15 cellular contexts compared by ENCODE assay signal in the genomic region with DNA sequence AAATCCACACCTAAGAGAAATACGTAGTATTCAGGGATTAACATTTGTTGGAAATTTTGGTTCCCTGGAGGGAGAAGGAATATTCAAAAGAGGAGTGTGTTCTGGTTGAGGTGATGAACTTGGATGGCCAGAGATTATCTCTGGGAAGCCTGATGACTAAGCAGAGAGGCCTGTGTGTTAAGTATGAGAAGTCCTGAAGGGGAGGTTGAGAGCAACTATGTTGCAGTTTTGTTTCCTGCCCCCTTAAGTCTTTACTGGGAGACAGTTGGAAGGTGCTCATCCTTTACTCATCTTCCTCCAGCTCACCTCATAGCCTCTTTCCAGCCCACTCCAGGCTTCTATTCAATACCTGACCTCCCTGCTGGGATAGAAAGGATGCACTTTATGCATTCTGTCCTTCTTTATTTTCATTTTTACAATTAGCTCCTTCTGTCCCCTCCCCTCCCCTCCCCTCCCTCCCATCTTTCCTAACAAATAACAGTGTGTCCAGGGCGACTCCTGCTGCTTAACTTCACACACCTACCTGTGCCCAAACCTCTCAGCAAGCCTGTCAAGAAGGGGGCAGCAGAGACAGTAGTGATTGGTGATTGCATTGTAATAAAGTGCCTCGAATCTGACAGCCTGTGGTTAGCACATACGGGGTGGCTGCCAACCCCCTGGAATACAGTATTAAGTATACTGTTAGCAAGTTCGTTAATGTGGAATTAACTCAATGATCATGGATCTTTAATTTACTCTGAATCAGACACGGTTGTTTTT. TPM values are rescaled to one million over a fixed set of nuclear protein-coding genes. Genes with fewer than 3 reads are reported as not detected.
A peak's percentile ranks its signal among the peaks of the same experiment; 100 is the strongest.
DNase-seq lines count a peak whose midpoint lies in the region; ATAC-seq, FAIRE-seq and TF ChIP-seq lines count a peak whose summit lies in the region.
"Had no signal": no experiment of that assay in that cellular context is flagged by ENCODE, and none has a peak within 500 bp of the region (broad histone marks: within the 10 kb centered on the region; RNA-seq: fewer than 3 reads in every experiment).

No MANE protein-coding gene starts in this region.

- H3K9me3 ChIP-seq in IMR-90 (ENCODE audit: control insufficient read depth, insufficient read depth, low read length) = no peaks in the 10 kb centered on the region
- H3K9me3 ChIP-seq in GM12878 (replicated peaks; ENCODE audit: control insufficient read depth, insufficient read depth, low read length) = no peaks in the 10 kb centered on the region
- H3K9me3 ChIP-seq in keratinocyte (ENCODE audit: control insufficient read depth, low read depth, low read length) = no peaks in the 10 kb centered on the region
- H3K9me3 ChIP-seq: mucosa of descending colon, transverse colon had no signal

- RAD21 ChIA-PET in GM12878 (lab: Charles Lee; ENCODE audit: unreplicated experiment) = no interaction called here

- H3K9me1 ChIP-seq in IMR-90 (ENCODE audit: insufficient read depth, low read length) = no peaks in the 10 kb centered on the region; the same call in 1 of the 2 replicates
- H3K9me1 ChIP-seq in keratinocyte (ENCODE audit: control insufficient read depth, extremely low read depth, insufficient read depth, low read length) = no peaks in the 10 kb centered on the region

- H3K9ac ChIP-seq in IMR-90 (ENCODE audit: low read depth, low read length) (no peak overlapping the region), GM12878 (ENCODE audit: control insufficient read depth, insufficient read depth, low read length) (no peak overlapping the region), keratinocyte (ENCODE audit: control insufficient read depth, extremely low read depth, insufficient read depth, low read length) (no peak overlapping the region)

- no peak overlapping the region for H3K56ac ChIP-seq in IMR-90 (ENCODE audit: extremely low read depth, insufficient read depth, low read length)

- no TSS peak for BruUV-seq in IMR-90 (replicated peaks; lab: Mats Ljungman, UMichigan)
- no TSS peak for BruUV-seq in GM12878 (replicated peaks; lab: Mats Ljungman, UMichigan)

- H3K4me1 ChIP-seq in IMR-90 (ENCODE audit: control insufficient read depth, insufficient read depth, low read length) = peaks cover 6% of the 10 kb centered on the region
- H3K4me1 ChIP-seq in GM12878 (ENCODE audit: control insufficient read depth, insufficient read depth, low read length) = no peaks in the 10 kb centered on the region
- peaks cover 4% of the 10 kb centered on the region for H3K4me1 ChIP-seq in keratinocyte (ENCODE audit: control insufficient read depth, extremely low read depth, insufficient read depth, low read length)
- H3K4me1 ChIP-seq: heart right ventricle, right atrium auricular region had no signal

- 0 out of 2 replicates have a peak overlapping the region, but pooled peaks have one; percentile 34 for H3K14ac ChIP-seq in IMR-90 (replicated peaks; ENCODE audit: low read depth, low read length)

- H3K36me3 ChIP-seq in IMR-90 (ENCODE audit: control insufficient read depth, insufficient read depth, low read length) (no peaks in the 10 kb centered on the region), GM12878 (ENCODE audit: control insufficient read depth in 2 of 2, insufficient read depth in 2 of 2, low read length in 1 of 2) (no peaks in the 10 kb centered on the region), keratinocyte (ENCODE audit: control insufficient read depth in 2 of 2, extremely low read depth in 1 of 2, insufficient read depth in 2 of 2, low read length in 2 of 2) (peaks cover 2% of the 10 kb centered on the region in 2 experiments)
- H3K36me3 ChIP-seq: right atrium auricular region, transverse colon had no signal

- SMC1A ChIA-PET in GM12878 (lab: Charles Lee; ENCODE audit: uncharacterized antibody, unreplicated experiment) = interaction anchor here (1.5 kb wide), 1 partner anchor 11 kb away, joined by 3 read pairs; no protein-coding TSS in a partner anchor

- FAIRE-seq in GM12878 (lab: Jason Lieb, UNC) = no peak
- FAIRE-seq in keratinocyte (lab: Jason Lieb, UNC) = peak; percentile 66
- FAIRE-seq: G401.6 had no signal

- TF ChIP-seq CTCF in IMR-90 (conservative IDR thresholded peaks at IDR 0.05; ENCODE audit: low read depth, low read length) (no peak), GM12878 (IDR thresholded peaks at IDR 0.05 in 2 of 3, conservative IDR thresholded peaks at IDR 0.05 in 1 of 3; ENCODE audit: control insufficient read depth in 2 of 3, extremely low read depth in 1 of 3, insufficient read depth in 1 of 3, low read depth in 3 of 3, low read length in 3 of 3) (peak in 1 of 3 experiments; percentile 26; a peak in 1 of 6 replicates), keratinocyte (optimal IDR thresholded peaks at IDR 0.05 in 1 of 3, IDR thresholded peaks at IDR 0.05 in 1 of 3, conservative IDR thresholded peaks at IDR 0.05 in 1 of 3; ENCODE audit: extremely low read depth in 1 of 3, insufficient read depth in 2 of 3, low read length in 3 of 3) (peak in 1 of 3 experiments; percentile 38)

- H3K4ac ChIP-seq in IMR-90 (ENCODE audit: low read depth, low read length) = peak overlapping the region; percentile 69

- 0 out of 4 replicates have a peak, but pooled peaks cover 0 to 4% of the 10 kb centered on the region in 2 experiments for H3K79me1 ChIP-seq in IMR-90 (ENCODE audit: low read depth in 1 of 2, low read length in 2 of 2)

- TF ChIP-seq POLR2A in IMR-90 (IDR thresholded peaks at IDR 0.05; ENCODE audit: low read depth, low read length) (no peak), GM12878 (IDR thresholded peaks at IDR 0.05; ENCODE audit: low read depth, low read length) (no peak)

- no peak overlapping the region for H2BK5ac ChIP-seq in IMR-90 (ENCODE audit: low read depth, low read length, poor library complexity, severe bottlenecking)

- peak overlapping the region; percentile 70; the same call in 1 of the 2 replicates for H2AK5ac ChIP-seq in IMR-90 (ENCODE audit: low read depth, low read length)

- no peak overlapping the region for H2BK120ac ChIP-seq in IMR-90 (ENCODE audit: low read depth, low read length)

- H2AFZ ChIP-seq in IMR-90 (replicated peaks; ENCODE audit: low read length, poor library complexity) = no peak overlapping the region
- H2AFZ ChIP-seq in GM12878 (ENCODE audit: control insufficient read depth, low read depth, low read length) = no peak overlapping the region
- no peak overlapping the region for H2AFZ ChIP-seq in keratinocyte (ENCODE audit: control insufficient read depth, low read length)

- DNase-seq in EL (peak; percentile 72), IMR-90 (peak; percentile 75), GM12878 (ENCODE audit: low read depth, low spot score) (no peak), keratinocyte (ENCODE audit: low read depth, low spot score) (no peak), SKM-1 (lab: John Stamatoyannopoulos, UW; ENCODE audit: unreplicated experiment) (no peak), putamen (ENCODE audit: low spot score) (no peak)
- DNase-seq: activated T-cell treated with anti-CD3 and anti-CD28 coated beads, Interleukin-2, amount 50 U/mL, for 48 hours; heart right ventricle; mucosa of descending colon; NCI-H1092; NK-92 treated with Interleukin-12 subunit alpha and Interleukin-12 subunit beta, amount 100 ng/mL, for 24 hours; transverse colon had no signal

- H2BK15ac ChIP-seq in IMR-90 (ENCODE audit: low read depth, low read length) = 0 out of 3 replicates have a peak overlapping the region, but pooled peaks have one; percentile 13

- H3K18ac ChIP-seq in IMR-90 (ENCODE audit: low read depth, low read length) = peak overlapping the region; percentile 29; the same call in 1 of the 2 replicates

- H3K4me3 ChIP-seq in IMR-90 (ENCODE audit: insufficient read depth, low read depth, low read length) = no peak overlapping the region
- no peak overlapping the region for H3K4me3 ChIP-seq in GM12878
- no peak overlapping the region for H3K4me3 ChIP-seq in keratinocyte (ENCODE audit: control insufficient read depth in 2 of 3, extremely low read depth in 1 of 3, insufficient read depth in 2 of 3, low read depth in 1 of 3, low read length in 3 of 3)
- H3K4me3 ChIP-seq: heart right ventricle, mucosa of descending colon, right atrium auricular region, transverse colon had no signal

- dilution Hi-C loops in IMR-90 (cut with HindIII; ENCODE audit: low sequenced_read_pairs, unreplicated experiment) = no loop called here
- dilution Hi-C loops in keratinocyte (cut with MboI; ENCODE audit: extremely low pct_ligation_motif_present, low sequenced_read_pairs) = no loop called here

- H4K5ac ChIP-seq in IMR-90 (ENCODE audit: low read depth, low read length) = 0 out of 2 replicates have a peak overlapping the region, but pooled peaks have one; percentile 27

- H4K20me1 ChIP-seq in IMR-90 (ENCODE audit: insufficient read depth, low read length) (no peaks in the 10 kb centered on the region), GM12878 (ENCODE audit: control insufficient read depth, insufficient read depth) (no peaks in the 10 kb centered on the region), keratinocyte (ENCODE audit: control insufficient read depth, extremely low read depth, insufficient read depth, low read length) (peaks cover 2% of the 10 kb centered on the region)

- TF ChIP-seq RAD21 in IMR-90 (IDR thresholded peaks at IDR 0.05; ENCODE audit: low read length) (no peak), GM12878 (IDR thresholded peaks at IDR 0.05; ENCODE audit: insufficient read depth, low read depth, low read length) (no peak)

- H3K27me3 ChIP-seq in IMR-90 (ENCODE audit: control insufficient read depth, insufficient read depth, low read length) = no peaks in the 10 kb centered on the region
- H3K27me3 ChIP-seq in GM12878 (replicated peaks in 1 of 2; ENCODE audit: control insufficient read depth in 2 of 2, insufficient read depth in 2 of 2, low read length in 1 of 2) = no peaks in the 10 kb centered on the region
- no peaks in the 10 kb centered on the region for H3K27me3 ChIP-seq in keratinocyte (ENCODE audit: control insufficient read depth, extremely low read depth, insufficient read depth, low read length)
- H3K27me3 ChIP-seq: heart right ventricle, right atrium auricular region, transverse colon had no signal

- no peak overlapping the region for H3K4me2 ChIP-seq in IMR-90 (ENCODE audit: low read depth, low read length)
- H3K4me2 ChIP-seq in GM12878 (ENCODE audit: control insufficient read depth, insufficient read depth) = no peak overlapping the region
- no peak overlapping the region for H3K4me2 ChIP-seq in keratinocyte (ENCODE audit: control insufficient read depth, extremely low read depth, insufficient read depth, low read depth, low read length)

- CTCF ChIA-PET in IMR-90 (lab: Yijun Ruan, JAX) = interaction anchor here (0.7 kb wide), 1 partner anchor 227 kb away, joined by 3 read pairs; no protein-coding TSS in a partner anchor
- CTCF ChIA-PET in GM12878 (lab: Yijun Ruan, JAX) = interaction anchor here (1.1 to 3.3 kb wide), 2 partner anchors 9 to 131 kb away, joined by 3 to 7 read pairs; no protein-coding TSS in a partner anchor

- no CpG with 5 or more reads among the region's 6 CpGs for WGBS in IMR-90 (ENCODE audit: extremely low coverage in 2 of 2, insufficient read length in 1 of 2), 2 experiments
- WGBS in GM12878 (ENCODE audit: insufficient coverage, insufficient replicate concordance, low lambda C conversion rate, missing lambda C conversion rate) = 71% methylated on average over 6 of the region's 6 CpGs

- no peak overlapping the region for H2BK20ac ChIP-seq in IMR-90 (ENCODE audit: low read depth, low read length)

- peak overlapping the region in 1 of 2 experiments; percentile 48; a peak in 1 of 4 replicates for H4K8ac ChIP-seq in IMR-90 (ENCODE audit: low read depth in 2 of 2, low read length in 2 of 2)

- no peak for TF ChIP-seq EP300 in GM12878 (IDR thresholded peaks at IDR 0.05; ENCODE audit: borderline replicate concordance in 1 of 2, control insufficient read depth in 1 of 2, low read depth in 2 of 2, low read length in 2 of 2)

- H3K79me2 ChIP-seq in GM12878 (ENCODE audit: control insufficient read depth, insufficient read depth, low read length) = no peaks in the 10 kb centered on the region
- H3K79me2 ChIP-seq in keratinocyte (ENCODE audit: control insufficient read depth, insufficient read depth, low read length) = peaks cover 9% of the 10 kb centered on the region

- POLR2A ChIA-PET in IMR-90 (lab: Charles Lee; ENCODE audit: unreplicated experiment) = interaction anchor here (0.6 kb wide), 1 partner anchor 1890 kb away, joined by 3 read pairs; no protein-coding TSS in a partner anchor
- POLR2A ChIA-PET in GM12878 (lab: Charles Lee) = no interaction called here

- peak; percentile 94 for ATAC-seq in IMR-90 (ENCODE audit: low read depth)
- ATAC-seq in GM12878 = peak; percentile 52; the same call in 2 of the 3 replicates
- ATAC-seq in HG03521 (IDR thresholded peaks at IDR 0.05; ENCODE audit: unreplicated experiment) = no peak
- ATAC-seq: heart right ventricle had no signal

- no peak overlapping the region for H3K23ac ChIP-seq in IMR-90 (ENCODE audit: low read depth, low read length)

- H2AK9ac ChIP-seq in IMR-90 (replicated peaks; ENCODE audit: low read depth, low read length, poor library complexity) = no peak overlapping the region

- 0 out of 2 replicates have a peak overlapping the region, but pooled peaks have one; percentile 27 for H4K91ac ChIP-seq in IMR-90 (ENCODE audit: insufficient read depth, low read depth, low read length)

- intact Hi-C loops in IMR-90 (cut with micrococcal nuclease) (no loop called here), GM12878 (cut with micrococcal nuclease; ENCODE audit: unreplicated experiment) (no loop called here)

- in situ Hi-C loops in IMR-90 (cut with MboI; ENCODE audit: low sequenced_read_pairs) = loop anchor here (25.0 kb wide), 1 partner anchor 588 kb away; no protein-coding TSS in a partner anchor
- in situ Hi-C loops in GM12878 (cut with MboI) = no loop called here

- H3K27ac ChIP-seq in IMR-90 (ENCODE audit: insufficient read depth, low read length) = no peak overlapping the region
- no peak overlapping the region for H3K27ac ChIP-seq in GM12878 (ENCODE audit: control insufficient read depth, insufficient read depth)
- no peak overlapping the region for H3K27ac ChIP-seq in keratinocyte (ENCODE audit: control insufficient read depth, insufficient read depth, low read length)
- H3K27ac ChIP-seq: heart right ventricle, right atrium auricular region, transverse colon had no signal

RNA-seq across cellular contexts. Expression of gene RAP2B, which starts 11.9 kb away (rescaled TPM):
- total RNA-seq in IMR-90 (2012; rRNA removed) (12.4 and 18.1 TPM in 2 replicates), GM12878 (2014; rRNA removed) (13.8 and 14.5 TPM in 2 replicates), GM12878 (2014; rRNA removed; fragmentation: Illumina TruSeq; extraction: Trizol) (9.4 and 10.2 TPM in 2 replicates), GM12878 (2021) (15.1 and 16.0 TPM in 2 replicates)
- polyA plus RNA-seq in IMR-90 (2012; rRNA removed) (6.1 and 6.6 TPM in 2 replicates), GM12878 (2011; rRNA removed) (6.1 and 7.6 TPM in 2 replicates), GM12878 (2014; fragmentation: Illumina TruSeq; extraction: Trizol) (5.9 and 6.4 TPM in 2 replicates), GM12878 (2014; fragmentation: Nextera tagmentation; extraction: Ambion mirVana) (10 to 100 TPM in 1 of 2 experiments, 1 to 10 TPM in 1; 7.0 to 15.2 TPM), GM12878 (2014; rRNA removed) (7.5 and 7.7 TPM in 2 replicates), GM12878 (2016; fragmentation: Nextera tagmentation; extraction: Ambion mirVana) (10 to 100 TPM; 20.0 to 21.3 TPM), keratinocyte (17.0 to 20.1 TPM (median 19.7 TPM) in 3 replicates)
- polyA plus RNA-seq in IMR-90 (2012; cell fraction: cytosol; rRNA removed) = 6.3 and 6.4 TPM in 2 replicates
- 2.0 and 2.1 TPM in 2 replicates for polyA plus RNA-seq in IMR-90 (2012; cell fraction: nucleus; rRNA removed; ENCODE audit: low replicate concordance)
- total RNA-seq in GM12878 (2013; cell fraction: nucleolus; rRNA removed) = 8.1 and 9.5 TPM in 2 replicates
- polyA plus RNA-seq in GM12878 (2011; ENCODE audit: low read depth) = 3.8 TPM
- polyA plus RNA-seq in GM12878 (2011; cell fraction: cytosol; rRNA removed) = 6.7 and 6.8 TPM in 2 replicates
- polyA plus RNA-seq in GM12878 (2011; cell fraction: nucleus; rRNA removed) = 4.5 and 5.7 TPM in 2 replicates
- polyA plus RNA-seq in GM12878 (2012) = 6.7 TPM in 2 replicates
- 9.7 and 14.4 TPM in 2 replicates for polyA minus RNA-seq in GM12878 (2011; rRNA and poly(A)+ RNA removed)
- polyA minus RNA-seq in GM12878 (2011; cell fraction: cytosol; rRNA and poly(A)+ RNA removed) = 8.1 and 9.9 TPM in 2 replicates
- polyA minus RNA-seq in GM12878 (2011; cell fraction: nucleus; rRNA and poly(A)+ RNA removed) = 7.6 and 10.8 TPM in 2 replicates
- 11.3 TPM for polyA plus RNA-seq in keratinocyte (2011; ENCODE audit: low read depth)
- 15.2 and 16.7 TPM in 2 replicates for polyA plus RNA-seq in keratinocyte (2011; cell fraction: cytosol; rRNA removed)
- polyA plus RNA-seq in keratinocyte (2011; cell fraction: nucleus; rRNA removed) = 28.1 and 28.9 TPM in 2 replicates
- polyA plus RNA-seq in keratinocyte (2012; ENCODE audit: low replicate concordance) = 22.5 and 24.8 TPM in 2 replicates
- 20.7 to 42.1 TPM (median 37.9 TPM) in 3 replicates for polyA minus RNA-seq in keratinocyte
- 94.8 TPM for polyA minus RNA-seq in keratinocyte (2011; cell fraction: cytosol; rRNA and poly(A)+ RNA removed)
- 52.3 and 72.3 TPM in 2 replicates for polyA minus RNA-seq in keratinocyte (2011; cell fraction: nucleus; rRNA and poly(A)+ RNA removed)

Comparison
In these comparisons a context has a peak if more than half of its experiments do, and no peak if none do; other contexts are left out.
1. DNase-seq: peak in EL (single experiment) and IMR-90 (single experiment); none in GM12878 (single experiment), keratinocyte (single experiment), SKM-1 (single experiment) and putamen (single experiment).